In the genomic region with DNA sequence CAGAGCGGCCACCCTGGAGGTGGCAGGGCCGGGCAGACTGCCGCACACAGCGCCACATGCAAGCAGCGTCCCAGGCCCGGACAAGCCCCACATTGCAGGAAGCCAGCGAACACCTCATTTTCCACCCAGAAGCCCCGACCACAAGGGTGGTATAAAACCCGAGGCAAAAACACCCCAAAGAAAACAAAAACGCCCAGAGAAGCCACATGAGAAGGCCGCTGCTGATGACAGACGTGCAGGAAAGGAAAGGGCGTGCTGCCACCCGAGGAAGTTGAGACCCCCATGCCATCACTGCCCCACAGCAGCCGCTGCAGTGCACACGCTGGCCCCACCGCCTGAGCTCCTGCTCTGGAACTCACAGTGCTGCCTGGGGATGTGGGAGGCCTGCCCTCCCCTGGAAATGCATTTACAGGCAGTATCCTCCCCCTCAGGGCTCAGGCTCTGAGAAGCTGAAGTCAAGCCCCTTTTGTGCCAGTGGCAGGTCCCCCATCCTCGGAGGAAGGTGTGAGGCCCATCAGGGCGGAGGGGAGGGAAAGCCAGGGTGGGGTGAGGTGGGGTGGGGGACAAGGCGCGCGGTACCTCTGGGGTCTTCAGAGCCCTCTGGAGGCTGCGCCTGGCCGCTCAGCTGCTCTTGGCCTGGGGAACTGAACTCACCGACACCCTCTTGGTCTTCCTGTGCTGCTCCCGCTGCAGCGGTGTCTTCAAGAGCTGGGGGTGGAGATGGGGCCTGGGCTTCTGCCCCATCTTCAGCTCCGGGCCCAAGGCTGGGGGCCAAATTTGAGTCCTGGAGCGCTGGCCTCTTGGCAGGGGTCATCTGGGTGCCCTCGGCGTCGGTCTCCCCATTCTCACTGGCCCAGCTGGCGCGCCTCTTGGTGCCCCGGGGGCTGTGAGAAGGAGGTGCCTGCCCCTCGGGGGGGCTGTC, we compare ENCODE assay signal across 12 cellular contexts.
DNase-seq lines count a peak whose midpoint lies in the region; ATAC-seq and TF ChIP-seq lines count a peak whose summit lies in the region.
"Had no signal": no experiment of that assay in that cellular context is flagged by ENCODE, and none has a peak within 500 bp of the region (broad histone marks: within the 10 kb centered on the region; RNA-seq: fewer than 3 reads in every experiment).

No MANE protein-coding gene starts in this region.

- TF ChIP-seq CTCF in CD4-positive, alpha-beta T cell (IDR thresholded peaks at IDR 0.05) = no peak
- no peak for TF ChIP-seq CTCF in activated CD8-positive, alpha-beta T cell treated with anti-CD3 and anti-CD28 coated beads for 36 hours (IDR thresholded peaks at IDR 0.05)

- POLR2A ChIA-PET in CD4-positive, alpha-beta T cell (lab: Charles Lee) = interaction anchor here (0.6 to 2.3 kb wide), 9 partner anchors 14 to 290 kb away, joined by 3 to 8 read pairs (median 3); partner anchors contain the start of genes GTF3C1, KATNIP and KDM8
- POLR2A ChIA-PET in activated CD8-positive, alpha-beta T cell treated with anti-CD3 and anti-CD28 coated beads for 36 hours (lab: Charles Lee) = interaction anchor here (0.9 to 4.0 kb wide), 8 partner anchors 13 to 215 kb away, joined by 3 to 37 read pairs (median 3); partner anchors contain the start of gene IL21R

- intact Hi-C loops in CD4-positive, alpha-beta T cell (cut with DNase I, micrococcal nuclease) = no loop called here
- intact Hi-C loops in activated CD8-positive, alpha-beta T cell treated with anti-CD3 and anti-CD28 coated beads for 36 hours (cut with micrococcal nuclease) = no loop called here

- peak overlapping the region; percentile 18 for H3K4me3 Mint-ChIP-seq in CD4-positive, alpha-beta T cell
- peak overlapping the region; percentile 72 for H3K4me3 Mint-ChIP-seq in activated CD8-positive, alpha-beta T cell treated with anti-CD3 and anti-CD28 coated beads for 36 hours
- peak overlapping the region; percentile 40 for H3K4me3 Mint-ChIP-seq in activated naive CD8-positive, alpha-beta T cell
- H3K4me3 Mint-ChIP-seq: endodermal cell had no signal

- no peaks in the 10 kb centered on the region for H3K9me3 ChIP-seq in CD4-positive, alpha-beta T cell (ENCODE audit: control insufficient read depth, low read length)
- H3K9me3 ChIP-seq: ascending aorta, upper lobe of left lung had no signal

- peak overlapping the region; percentile 37 for H3K27ac ChIP-seq in CD4-positive, alpha-beta T cell (ENCODE audit: low read depth, low read length)
- H3K27ac ChIP-seq: ascending aorta had no signal

- no peaks in the 10 kb centered on the region for H3K27me3 Mint-ChIP-seq in CD4-positive, alpha-beta T cell
- H3K27me3 Mint-ChIP-seq in activated CD8-positive, alpha-beta T cell treated with anti-CD3 and anti-CD28 coated beads for 36 hours = no peaks in the 10 kb centered on the region
- H3K27me3 Mint-ChIP-seq in activated naive CD8-positive, alpha-beta T cell = no peaks in the 10 kb centered on the region

- H3K27me3 ChIP-seq in CD4-positive, alpha-beta T cell (ENCODE audit: control insufficient read depth, insufficient read depth, low read length) = no peaks in the 10 kb centered on the region
- H3K27me3 ChIP-seq: ascending aorta, upper lobe of left lung had no signal

- peak overlapping the region; percentile 83 for H3K27ac Mint-ChIP-seq in CD4-positive, alpha-beta T cell
- peak overlapping the region; percentile 93 for H3K27ac Mint-ChIP-seq in activated CD8-positive, alpha-beta T cell treated with anti-CD3 and anti-CD28 coated beads for 36 hours
- peak overlapping the region; percentile 88 for H3K27ac Mint-ChIP-seq in activated naive CD8-positive, alpha-beta T cell
- H3K27ac Mint-ChIP-seq: endodermal cell had no signal

- H3K9me3 Mint-ChIP-seq in CD4-positive, alpha-beta T cell = no peaks in the 10 kb centered on the region
- no peaks in the 10 kb centered on the region for H3K9me3 Mint-ChIP-seq in activated CD8-positive, alpha-beta T cell treated with anti-CD3 and anti-CD28 coated beads for 36 hours
- H3K9me3 Mint-ChIP-seq in activated naive CD8-positive, alpha-beta T cell (ENCODE audit: low read depth) = no peaks in the 10 kb centered on the region
- H3K9me3 Mint-ChIP-seq: endodermal cell had no signal

- peaks cover 39% of the 10 kb centered on the region for H3K4me1 Mint-ChIP-seq in CD4-positive, alpha-beta T cell (ENCODE audit: low read depth)
- peaks cover 56% of the 10 kb centered on the region for H3K4me1 Mint-ChIP-seq in activated CD8-positive, alpha-beta T cell treated with anti-CD3 and anti-CD28 coated beads for 36 hours (ENCODE audit: low read depth)
- H3K4me1 Mint-ChIP-seq in activated naive CD8-positive, alpha-beta T cell (ENCODE audit: low read depth) = peaks cover 55% of the 10 kb centered on the region
- H3K4me1 Mint-ChIP-seq: endodermal cell had no signal

- H3K36me3 Mint-ChIP-seq in CD4-positive, alpha-beta T cell (ENCODE audit: low read depth) = peaks cover 68% of the 10 kb centered on the region
- H3K36me3 Mint-ChIP-seq in activated CD8-positive, alpha-beta T cell treated with anti-CD3 and anti-CD28 coated beads for 36 hours (ENCODE audit: low read depth) = peaks cover 60% of the 10 kb centered on the region
- peaks cover 24% of the 10 kb centered on the region for H3K36me3 Mint-ChIP-seq in activated naive CD8-positive, alpha-beta T cell

- ATAC-seq in CD4-positive, alpha-beta T cell (ENCODE audit: poor library complexity) = peak; percentile 77
- ATAC-seq in activated CD8-positive, alpha-beta T cell treated with anti-CD3 and anti-CD28 coated beads for 36 hours = peak; percentile 81
- no peak for ATAC-seq in HG02870 (IDR thresholded peaks at IDR 0.05; ENCODE audit: unreplicated experiment)
- no peak for ATAC-seq in esophagus mucosa
- no peak for ATAC-seq in HG02642 (IDR thresholded peaks at IDR 0.05; ENCODE audit: poor library complexity, unreplicated experiment)

- CTCF ChIA-PET in CD4-positive, alpha-beta T cell (lab: Charles Lee) = interaction anchor here (0.7 to 0.9 kb wide), 2 partner anchors 17 to 229 kb away, joined by 3 read pairs; no protein-coding TSS in a partner anchor
- CTCF ChIA-PET in activated CD8-positive, alpha-beta T cell treated with anti-CD3 and anti-CD28 coated beads for 36 hours (lab: Charles Lee) = interaction anchor here (1.6 to 2.4 kb wide), 3 partner anchors 14 to 143 kb away, joined by 3 to 9 read pairs (median 5); no protein-coding TSS in a partner anchor

- peak in 9 of 10 experiments; percentile 40 to 57 (median 49) for DNase-seq in CD4-positive, alpha-beta T cell
- DNase-seq in activated CD8-positive, alpha-beta T cell treated with anti-CD3 and anti-CD28 coated beads for 36 hours = peak; percentile 85
- DNase-seq in putamen (ENCODE audit: low spot score) (peak; percentile 23), DMS53 (lab: John Stamatoyannopoulos, UW) (no peak)
- DNase-seq: endodermal cell, glutamatergic neuron had no signal

Comparison
In these comparisons a context has a peak if more than half of its experiments do, and no peak if none do; other contexts are left out.
1. ATAC-seq: peak in CD4-positive, alpha-beta T cell (single experiment) and activated CD8-positive, alpha-beta T cell treated with anti-CD3 and anti-CD28 coated beads for 36 hours (single experiment); none in HG02870 (single experiment), esophagus mucosa (single experiment) and HG02642 (single experiment).
2. H3K4me3 Mint-ChIP-seq: peak in every context shown above with its lines; median percentile 72 in activated CD8-positive, alpha-beta T cell treated with anti-CD3 and anti-CD28 coated beads for 36 hours; 40 in activated naive CD8-positive, alpha-beta T cell; 18 in CD4-positive, alpha-beta T cell.
3. Peak in every context shown above with its lines, with median percentiles within 50 percentile points of each other: H3K27ac Mint-ChIP-seq.